ENCODE assay signal across 25 cellular contexts in genomic region chr12:126950266-126950665, GRCh38.
"Had no signal": no experiment of that assay in that cellular context is flagged by ENCODE, and none has a peak within 500 bp of the region (broad histone marks: within the 10 kb centered on the region; RNA-seq: fewer than 3 reads in every experiment).

No MANE protein-coding gene starts in this region.

- ATAC-seq: activated T-cell treated with anti-CD3 and anti-CD28 coated beads, Interleukin-2, amount 50 U/mL, for 72 hours; effector memory CD8-positive, alpha-beta T cell; esophagus mucosa; left lobe of liver; naive thymus-derived CD4-positive, alpha-beta T cell; stimulated activated naive B cell treated with anti-CD40 and anti-IgM and Interleukin-4, amounts not matched to agents 10 μg/mL and 1 μg/mL and 100 μg/mL, for 72 hours had no signal

- H3K36me3 ChIP-seq: colonic mucosa, sigmoid colon, transverse colon, vagina had no signal

- H2AFZ ChIP-seq: hepatocyte had no signal

- H3K4me3 ChIP-seq: colonic mucosa, dorsolateral prefrontal cortex, hepatocyte, lung, sigmoid colon, smooth muscle cell, transverse colon, vagina had no signal

- H3K79me2 ChIP-seq: hepatocyte had no signal

- H3K27me3 ChIP-seq: colonic mucosa, dorsolateral prefrontal cortex, hepatocyte, sigmoid colon, transverse colon, vagina had no signal

- H3K4me2 ChIP-seq: hepatocyte, smooth muscle cell had no signal

- H3K27ac ChIP-seq: colonic mucosa, dorsolateral prefrontal cortex, hepatocyte, sigmoid colon, transverse colon, vagina had no signal

- H3K4me1 ChIP-seq: colonic mucosa, sigmoid colon, transverse colon, vagina had no signal

- DNase-seq: activated B cell treated with CpG ODN at 0.5 μM for 24 hours; activated CD4-positive, alpha-beta memory T cell treated with anti-CD3 and anti-CD28 coated beads for 36 hours; activated CD4-positive, alpha-beta T cell treated with anti-CD3 and anti-CD28 coated beads for 4 hours; activated effector memory CD4-positive, alpha-beta T cell treated with Interleukin-2 at 50 U/mL for 16 hours; activated naive CD4-positive, alpha-beta T cell treated with anti-CD3 and anti-CD28 coated beads for 36 hours; activated T-cell treated with anti-CD3 and anti-CD28 coated beads, Interleukin-2, amount 50 U/mL, for 72 hours; amygdala; colonic mucosa; dorsolateral prefrontal cortex; effector memory CD8-positive, alpha-beta T cell; foreskin melanocyte; glutamatergic neuron; immature natural killer cell; naive thymus-derived CD4-positive, alpha-beta T cell; sigmoid colon; stimulated activated CD4-positive, alpha-beta T cell treated with anti-CD3 and anti-CD28 coated beads, Interleukin-15, amount 100 ng/mL, for 24 hours; stimulated activated CD8-positive, alpha-beta memory T cell treated with anti-CD3 and anti-CD28 coated beads, Interleukin-4, amount 100 ng/mL, for 48 hours; stimulated activated naive B cell treated with anti-CD40 and anti-IgM and Interleukin-4, amounts not matched to agents 10 μg/mL and 1 μg/mL and 100 μg/mL, for 72 hours; transverse colon had no signal

- H3K9me3 ChIP-seq: colonic mucosa, sigmoid colon, transverse colon, vagina had no signal
